In genomic region chr7:38107486-38107893, GRCh38 we compare ENCODE assay signal across 8 cellular contexts.
DNase-seq lines count a peak whose midpoint lies in the region; ATAC-seq and TF ChIP-seq lines count a peak whose summit lies in the region.

No MANE protein-coding gene starts in this region.

- peak; percentile 87 for TF ChIP-seq CTCF in natural killer cell (IDR thresholded peaks at IDR 0.05)

- no peaks in the 10 kb centered on the region for H3K36me3 Mint-ChIP-seq in natural killer cell

- DNase-seq in CD1c-positive myeloid dendritic cell (ENCODE audit: extremely low spot score) (peak; percentile 64), GM19238 (ENCODE audit: insufficient read length, low spot score) (peak; percentile 16), NOMO-1 treated with DMSO at 0.1 percent for 48 hours (lab: John Stamatoyannopoulos, UW; ENCODE audit: unreplicated experiment) (peak; percentile 35), erythroblast (lab: John Stamatoyannopoulos, UW) (peak; percentile 50 to 72), natural killer cell (peak; percentile 64)
- DNase-seq in activated CD8-positive, alpha-beta memory T cell treated with anti-CD3 and anti-CD28 coated beads, Interleukin-2, amount 50 U/mL, for 24 hours (ENCODE audit: extremely low read depth) = peak; percentile 24
- peak; percentile 17 to 65 (median 40) for DNase-seq in stimulated activated naive CD4-positive, alpha-beta T cell (lab: John Stamatoyannopoulos, UW)

- ATAC-seq in HG03575 (IDR thresholded peaks at IDR 0.05; ENCODE audit: extremely low read depth, insufficient number of reproducible peaks, low FRiP score, unreplicated experiment) (peak; percentile 59), natural killer cell (peak; percentile 84 to 90 (median 89))

- no peak for TF ChIP-seq POLR2A in erythroblast (IDR thresholded peaks at IDR 0.05; ENCODE audit: low read length)

- no peak overlapping the region for H3K27ac Mint-ChIP-seq in natural killer cell

- H3K9me3 Mint-ChIP-seq in natural killer cell = no peaks in the 10 kb centered on the region

- intact Hi-C loops in natural killer cell (cut with micrococcal nuclease) = loop anchor here (1.0 to 10.0 kb wide), 6 partner anchors 55 to 553 kb away; no protein-coding TSS in a partner anchor

- no peak overlapping the region for H3K4me3 Mint-ChIP-seq in natural killer cell

- peaks cover 5 to 15% of the 10 kb centered on the region in 2 donors for H3K27me3 Mint-ChIP-seq in natural killer cell (ENCODE audit: low read depth in 2 of 2)

- no peaks in the 10 kb centered on the region for H3K4me1 Mint-ChIP-seq in natural killer cell

Comparison
In these comparisons a context has a peak if more than half of its experiments do, and no peak if none do; other contexts are left out.
1. Peak in every context shown above with its lines: DNase-seq and ATAC-seq.